24 cellular contexts compared by ENCODE assay signal in genomic region chr19:18055967-18056366, GRCh38. TPM values are rescaled to one million over a fixed set of nuclear protein-coding genes. Genes with fewer than 3 reads are reported as not detected.
DNase-seq lines count a peak whose midpoint lies in the region; ATAC-seq and TF ChIP-seq lines count a peak whose summit lies in the region.
"Had no signal": no experiment of that assay in that cellular context is flagged by ENCODE, and none has a peak within 500 bp of the region (broad histone marks: within the 10 kb centered on the region; RNA-seq: fewer than 3 reads in every experiment).

No MANE protein-coding gene starts in this region.

- H3K79me2 ChIP-seq in Karpas-422 (ENCODE audit: low read length) (no peaks in the 10 kb centered on the region), osteoblast (ENCODE audit: insufficient read depth, low read length) (no peaks in the 10 kb centered on the region)

- intact Hi-C loops in CD4-positive, alpha-beta memory T cell (cut with micrococcal nuclease), result no loop called here
- intact Hi-C loops in aorta (cut with DNase I) (loop anchor here in 1 of 2 donors (5.0 kb wide), 1 partner anchor 109 kb away; no protein-coding TSS in a partner anchor), esophagus squamous epithelium (cut with DNase I) (no loop called here)

- peaks cover 0 to 15% of the 10 kb centered on the region in 2 donors for H3K36me3 Mint-ChIP-seq in CD4-positive, alpha-beta memory T cell
- H3K36me3 Mint-ChIP-seq in activated T-helper 17 cell treated with anti-CD3 and anti-CD28 coated beads, Interleukin-2, amount 50 U/mL, for 72 hours (ENCODE audit: low read depth), result peaks cover 12% of the 10 kb centered on the region
- H3K36me3 Mint-ChIP-seq in naive B cell, result no peaks in the 10 kb centered on the region

- no peak overlapping the region for H3K9ac ChIP-seq in Karpas-422 (ENCODE audit: low read length)

- no peaks in the 10 kb centered on the region for H3K9me2 ChIP-seq in Karpas-422 (replicated peaks; ENCODE audit: insufficient read depth, low read length)

- POLR2A ChIA-PET in CD4-positive, alpha-beta memory T cell (lab: Charles Lee; ENCODE audit: partially characterized antibody), result interaction anchor here (0.6 to 11.6 kb wide), 9 partner anchors 11 to 369 kb away, joined by 3 to 140 read pairs (median 4); partner anchors contain the start of genes ARRDC2 and IL12RB1

- no peaks in the 10 kb centered on the region for H3K27me3 Mint-ChIP-seq in CD4-positive, alpha-beta memory T cell
- H3K27me3 Mint-ChIP-seq in activated T-helper 17 cell treated with anti-CD3 and anti-CD28 coated beads, Interleukin-2, amount 50 U/mL, for 72 hours, result no peaks in the 10 kb centered on the region
- no peaks in the 10 kb centered on the region for H3K27me3 Mint-ChIP-seq in naive B cell

- no peaks in the 10 kb centered on the region for H3K27me3 ChIP-seq in CD4-positive, alpha-beta memory T cell (ENCODE audit: insufficient read depth, low read length)
- no peaks in the 10 kb centered on the region for H3K27me3 ChIP-seq in Karpas-422 (ENCODE audit: low read length)
- no peaks in the 10 kb centered on the region for H3K27me3 ChIP-seq in osteoblast (ENCODE audit: insufficient read depth, low read length)
- H3K27me3 ChIP-seq in aorta (ENCODE audit: control insufficient read depth in 1 of 2, insufficient read depth in 2 of 2, low read length in 1 of 2), result no peaks in the 10 kb centered on the region
- peaks cover 0 to 16% (median 2%) of the 10 kb centered on the region in 4 donors for H3K27me3 ChIP-seq in esophagus squamous epithelium

- no peaks in the 10 kb centered on the region for H3K9me3 Mint-ChIP-seq in CD4-positive, alpha-beta memory T cell
- no peaks in the 10 kb centered on the region for H3K9me3 Mint-ChIP-seq in activated T-helper 17 cell treated with anti-CD3 and anti-CD28 coated beads, Interleukin-2, amount 50 U/mL, for 72 hours
- H3K9me3 Mint-ChIP-seq in naive B cell, result no peaks in the 10 kb centered on the region

- peaks cover 9 to 22% (median 11%) of the 10 kb centered on the region in 4 donors for H3K4me1 Mint-ChIP-seq in CD4-positive, alpha-beta memory T cell
- no peaks in the 10 kb centered on the region for H3K4me1 Mint-ChIP-seq in activated T-helper 17 cell treated with anti-CD3 and anti-CD28 coated beads, Interleukin-2, amount 50 U/mL, for 72 hours
- H3K4me1 Mint-ChIP-seq in naive B cell, result peaks cover 16 to 18% (median 17%) of the 10 kb centered on the region in 3 donors

- no peak overlapping the region for H3K4me3 ChIP-seq in CD4-positive, alpha-beta memory T cell (ENCODE audit: low read length in 2 of 2)
- no peak overlapping the region for H3K4me3 ChIP-seq in Karpas-422 (ENCODE audit: low read length)
- no peak overlapping the region for H3K4me3 ChIP-seq in osteoblast (ENCODE audit: insufficient read depth, low read length)
- no peak overlapping the region for H3K4me3 ChIP-seq in aorta (ENCODE audit: low read length in 2 of 2)
- H3K4me3 ChIP-seq in esophagus squamous epithelium, result no peak overlapping the region
- H3K4me3 ChIP-seq: PC-9, SJCRH30 had no signal

- peaks cover 11% of the 10 kb centered on the region for H3K4me1 ChIP-seq in CD4-positive, alpha-beta memory T cell (ENCODE audit: insufficient read depth, low read length)
- H3K4me1 ChIP-seq in Karpas-422 (ENCODE audit: low read length), result peaks cover 9% of the 10 kb centered on the region
- H3K4me1 ChIP-seq in osteoblast (ENCODE audit: insufficient read depth, low read length), result peaks cover 8% of the 10 kb centered on the region
- no peaks in the 10 kb centered on the region for H3K4me1 ChIP-seq in aorta (ENCODE audit: control insufficient read depth in 1 of 2, insufficient read depth in 2 of 2, low read length in 2 of 2)
- H3K4me1 ChIP-seq in esophagus squamous epithelium, result peaks cover 25 to 42% (median 27%) of the 10 kb centered on the region in 3 donors

- H3K36me3 ChIP-seq in CD4-positive, alpha-beta memory T cell (ENCODE audit: insufficient read depth, low read length), result peaks cover 5% of the 10 kb centered on the region
- H3K36me3 ChIP-seq in Karpas-422 (ENCODE audit: insufficient read depth, low read length) (no peaks in the 10 kb centered on the region), osteoblast (ENCODE audit: insufficient read depth, low read length) (no peaks in the 10 kb centered on the region), aorta (ENCODE audit: control insufficient read depth in 1 of 2, insufficient read depth in 2 of 2, low read length in 1 of 2) (no peaks in the 10 kb centered on the region), esophagus squamous epithelium (no peaks in the 10 kb centered on the region)
- H3K36me3 ChIP-seq: SJCRH30 had no signal

- no peaks in the 10 kb centered on the region for H3K9me3 ChIP-seq in CD4-positive, alpha-beta memory T cell (ENCODE audit: control insufficient read depth in 1 of 2, low read length in 2 of 2)
- H3K9me3 ChIP-seq in Karpas-422 (ENCODE audit: low read length) (no peaks in the 10 kb centered on the region), osteoblast (ENCODE audit: low read depth, low read length) (no peaks in the 10 kb centered on the region), aorta (ENCODE audit: control insufficient read depth, low read length) (no peaks in the 10 kb centered on the region), esophagus squamous epithelium (no peaks in the 10 kb centered on the region)
- H3K9me3 ChIP-seq: SJCRH30 had no signal

- DNase-seq in CD4-positive, alpha-beta memory T cell, result no peak
- DNase-seq in naive B cell (no peak), substantia nigra (lab: John Stamatoyannopoulos, UW) (no peak), Karpas-422 (no peak), osteoblast (ENCODE audit: insufficient read length, low spot score, missing footprints) (no peak), aorta (no peak), esophagus squamous epithelium (lab: John Stamatoyannopoulos, UW) (no peak)
- DNase-seq: COR-L47, DMS53, Kasumi-1, NCI-H1105 treated with DMSO at 0.1 percent for 48 hours, NCI-H146, NCI-H2029, NCI-H2227 treated with DMSO at 0.1 percent for 48 hours, NCI-H526 treated with DMSO at 0.1 percent for 48 hours, PC-9, SJCRH30 had no signal

- H2AFZ ChIP-seq in Karpas-422 (ENCODE audit: low read length), result no peak overlapping the region
- H2AFZ ChIP-seq in osteoblast (ENCODE audit: low read length), result no peak overlapping the region
- H2AFZ ChIP-seq: PC-9 had no signal

- no peak overlapping the region for H3K4me3 Mint-ChIP-seq in CD4-positive, alpha-beta memory T cell
- H3K4me3 Mint-ChIP-seq in activated T-helper 17 cell treated with anti-CD3 and anti-CD28 coated beads, Interleukin-2, amount 50 U/mL, for 72 hours, result no peak overlapping the region
- peak overlapping the region in 1 of 8 donors; percentile 1 for H3K4me3 Mint-ChIP-seq in naive B cell

- peak overlapping the region in 4 of 7 donors; percentile 18 to 91 (median 76) for H3K27ac Mint-ChIP-seq in CD4-positive, alpha-beta memory T cell
- peak overlapping the region; percentile 20 for H3K27ac Mint-ChIP-seq in activated T-helper 17 cell treated with anti-CD3 and anti-CD28 coated beads, Interleukin-2, amount 50 U/mL, for 72 hours
- peak overlapping the region in 4 of 6 donors; percentile 44 to 72 (median 68) for H3K27ac Mint-ChIP-seq in naive B cell

- H3K4me2 ChIP-seq in Karpas-422 (ENCODE audit: low read depth, low read length, poor library complexity, severe bottlenecking), result no peak overlapping the region
- no peak overlapping the region for H3K4me2 ChIP-seq in osteoblast (ENCODE audit: insufficient read depth, low read length)
- H3K4me2 ChIP-seq: PC-9 had no signal

- CTCF ChIA-PET in CD4-positive, alpha-beta memory T cell (lab: Charles Lee; ENCODE audit: partially characterized antibody), result interaction anchor here (0.8 to 8.8 kb wide), 11 partner anchors 11 to 118 kb away, joined by 3 to 148 read pairs (median 6); partner anchors contain the start of gene ARRDC2

- H3K27ac ChIP-seq in CD4-positive, alpha-beta memory T cell (ENCODE audit: low read depth, low read length), result no peak overlapping the region
- peak overlapping the region; percentile 1 for H3K27ac ChIP-seq in substantia nigra (ENCODE audit: low read depth, low read length, poor library complexity, severe bottlenecking)
- no peak overlapping the region for H3K27ac ChIP-seq in Karpas-422 (ENCODE audit: low read length)
- H3K27ac ChIP-seq in osteoblast (ENCODE audit: low read depth, low read length), result no peak overlapping the region
- no peak overlapping the region for H3K27ac ChIP-seq in aorta (ENCODE audit: low read depth in 1 of 2, low read length in 2 of 2)
- no peak overlapping the region for H3K27ac ChIP-seq in esophagus squamous epithelium
- H3K27ac ChIP-seq: C4-2B, PC-9, SJCRH30 had no signal

- TF ChIP-seq CTCF in osteoblast (IDR thresholded peaks at IDR 0.05; ENCODE audit: extremely low read depth, low read depth, low read length) (no peak), esophagus squamous epithelium (IDR thresholded peaks at IDR 0.05) (no peak)

- no peak for TF ChIP-seq POLR2A in esophagus squamous epithelium (IDR thresholded peaks at IDR 0.05)

- 84 to 90% methylated on average over 5 of the region's 5 CpGs for WGBS in aorta, 2 donors
- WGBS in esophagus squamous epithelium, 2 donors, result 69 to 74% methylated on average over 5 of the region's 5 CpGs

- ATAC-seq in activated T-helper 17 cell treated with anti-CD3 and anti-CD28 coated beads, Interleukin-2, amount 50 U/mL, for 72 hours (replicated peaks), result no peak
- ATAC-seq in naive B cell (ENCODE audit: low read depth in 2 of 2) (no peak), aorta (ENCODE audit: low FRiP score) (no peak)
- ATAC-seq: Right ventricle myocardium inferior, SK-N-SH treated with all-trans-retinoic acid at 6 μM for 48 hours had no signal

- H4K20me1 ChIP-seq in Karpas-422 (ENCODE audit: insufficient read depth, low read depth, low read length) (no peaks in the 10 kb centered on the region), osteoblast (ENCODE audit: insufficient read depth, low read length) (no peaks in the 10 kb centered on the region)

RNA-seq across cellular contexts. Expression of gene IL12RB1, which starts 30.8 kb away (rescaled TPM):
- 10 to 100 TPM; 39.3 to 42.1 TPM for total RNA-seq in CD4-positive, alpha-beta memory T cell
- 10 to 100 TPM; 35.0 to 55.1 TPM for polyA plus RNA-seq in CD4-positive, alpha-beta memory T cell
- 10 to 100 TPM; 28.6 to 54.5 TPM for total RNA-seq in activated T-helper 17 cell treated with anti-CD3 and anti-CD28 coated beads, Interleukin-2, amount 50 U/mL, for 72 hours
- polyA plus RNA-seq in naive B cell (ENCODE audit: low read depth in 6 of 6) (10 to 100 TPM in 1 of 6 donors, 1 to 10 TPM in 5; 5.8 to 15.8 (median 8.1) TPM), aorta (under 1 TPM; 0.69 to 0.75 TPM)
- 6.1 and 9.6 TPM in 2 replicates for total RNA-seq in Karpas-422 (2014; rRNA removed; shearing (Covaris generic); ENCODE audit: low replicate concordance)
- total RNA-seq in osteoblast (0.29 and 0.72 TPM in 2 replicates), aorta (1 to 10 TPM; 1.7 to 2.6 TPM), esophagus squamous epithelium (1 to 10 TPM; 1.1 to 2.3 (median 1.9) TPM)
- total RNA-seq: A673, HT-29, NCI-H460, SJCRH30 had no signal

RNA-seq across cellular contexts. Expression of gene MAST3, which starts 41.6 kb away (rescaled TPM):
- 10 to 100 TPM; 51.6 to 53.9 TPM for total RNA-seq in CD4-positive, alpha-beta memory T cell
- polyA plus RNA-seq in CD4-positive, alpha-beta memory T cell, result 10 to 100 TPM in 1 of 2 donors, 1 to 10 TPM in 1; 4.3 to 16.7 TPM
- 10 to 100 TPM; 23.5 to 46.6 TPM for total RNA-seq in activated T-helper 17 cell treated with anti-CD3 and anti-CD28 coated beads, Interleukin-2, amount 50 U/mL, for 72 hours
- polyA plus RNA-seq in naive B cell (ENCODE audit: low read depth in 6 of 6) (10 to 100 TPM in 5 of 6 donors, 1 to 10 TPM in 1; 9.3 to 20.6 (median 13.3) TPM), aorta (10 to 100 TPM in 1 of 2 donors, 1 to 10 TPM in 1; 4.4 to 32.7 TPM)
- total RNA-seq in Karpas-422 (2014; rRNA removed; shearing (Covaris generic); ENCODE audit: low replicate concordance), result 7.7 and 17.9 TPM in 2 replicates
- total RNA-seq in osteoblast (5.4 and 5.6 TPM in 2 replicates), aorta (10 to 100 TPM; 21.5 to 25.2 TPM), esophagus squamous epithelium (1 to 10 TPM; 2.3 to 4.8 (median 4.1) TPM)

RNA-seq across cellular contexts. Expression of gene ARRDC2, which starts 48.0 kb away (rescaled TPM):
- total RNA-seq in CD4-positive, alpha-beta memory T cell, result 100 to 1,000 TPM; 136 to 138 TPM
- polyA plus RNA-seq in CD4-positive, alpha-beta memory T cell, result 10 to 100 TPM; 39.8 to 47.9 TPM
- 10 to 100 TPM; 32.0 to 98.0 TPM for total RNA-seq in activated T-helper 17 cell treated with anti-CD3 and anti-CD28 coated beads, Interleukin-2, amount 50 U/mL, for 72 hours
- polyA plus RNA-seq in naive B cell (ENCODE audit: low read depth in 6 of 6) (100 to 1,000 TPM in 1 of 6 donors, 10 to 100 TPM in 5; 47.7 to 110 (median 50.8) TPM), aorta (100 to 1,000 TPM in 1 of 2 donors, 10 to 100 TPM in 1; 82.5 to 104 TPM)
- total RNA-seq in Karpas-422 (2014; rRNA removed; shearing (Covaris generic); ENCODE audit: low replicate concordance), result 12.3 and 46.8 TPM in 2 replicates
- total RNA-seq in osteoblast (15.9 and 22.4 TPM in 2 replicates), aorta (10 to 100 TPM; 40.6 to 60.5 TPM), esophagus squamous epithelium (10 to 100 TPM; 12.4 to 37.2 (median 15.4) TPM)

Comparison
In these comparisons a context has a peak if more than half of its experiments do, and no peak if none do; other contexts are left out.
1. H3K27ac Mint-ChIP-seq: peak in every context shown above with its lines; median percentile 76 in CD4-positive, alpha-beta memory T cell; 68 in naive B cell; 20 in activated T-helper 17 cell treated with anti-CD3 and anti-CD28 coated beads, Interleukin-2, amount 50 U/mL, for 72 hours.